In the genomic region with DNA sequence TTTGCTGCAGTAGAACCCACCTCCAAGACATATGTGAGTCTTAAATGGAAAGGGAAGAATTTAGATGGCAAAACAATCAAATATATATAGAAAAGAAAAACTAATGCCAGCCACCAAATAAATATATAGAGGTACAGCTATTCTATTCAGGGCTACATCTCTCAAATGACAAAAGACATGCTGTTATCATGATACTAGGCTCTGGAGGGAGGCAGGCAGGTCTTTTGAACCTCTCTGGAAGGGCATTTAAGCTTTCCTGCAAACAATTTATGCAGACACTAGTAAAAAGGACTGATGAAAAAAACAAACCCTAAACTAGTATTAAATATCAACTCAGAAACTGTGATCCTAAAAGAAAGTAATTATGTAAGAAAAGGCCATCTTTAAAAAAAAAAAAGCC, we compare ENCODE assay signal across 1 cellular context.
TF ChIP-seq lines count a peak whose summit lies in the region.

No MANE protein-coding gene starts in this region.

TF ChIP-seq in WTC11, 78 proteins besides CTCF, POLR2A, EP300 and RAD21 (continued from another document):
- TF ChIP-seq, protein P1, sequence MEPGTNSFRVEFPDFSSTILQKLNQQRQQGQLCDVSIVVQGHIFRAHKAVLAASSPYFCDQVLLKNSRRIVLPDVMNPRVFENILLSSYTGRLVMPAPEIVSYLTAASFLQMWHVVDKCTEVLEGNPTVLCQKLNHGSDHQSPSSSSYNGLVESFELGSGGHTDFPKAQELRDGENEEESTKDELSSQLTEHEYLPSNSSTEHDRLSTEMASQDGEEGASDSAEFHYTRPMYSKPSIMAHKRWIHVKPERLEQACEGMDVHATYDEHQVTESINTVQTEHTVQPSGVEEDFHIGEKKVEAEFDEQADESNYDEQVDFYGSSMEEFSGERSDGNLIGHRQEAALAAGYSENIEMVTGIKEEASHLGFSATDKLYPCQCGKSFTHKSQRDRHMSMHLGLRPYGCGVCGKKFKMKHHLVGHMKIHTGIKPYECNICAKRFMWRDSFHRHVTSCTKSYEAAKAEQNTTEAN (CRISPR knock-in tag; IDR thresholded peaks at IDR 0.05): no peak
- TF ChIP-seq CBFB (CRISPR knock-in tag; IDR thresholded peaks at IDR 0.05; ENCODE audit: low read depth) (no peak), SOX15 (CRISPR knock-in tag; IDR thresholded peaks at IDR 0.05) (no peak), PRRX2 (CRISPR knock-in tag; IDR thresholded peaks at IDR 0.05) (no peak), TEAD1 (CRISPR knock-in tag; IDR thresholded peaks at IDR 0.05) (no peak), ZNF671 (CRISPR knock-in tag; IDR thresholded peaks at IDR 0.05) (no peak), TP53 (CRISPR knock-in tag; IDR thresholded peaks at IDR 0.05) (no peak), ETV6 (CRISPR knock-in tag; IDR thresholded peaks at IDR 0.05) (no peak), ZNF232 (CRISPR knock-in tag; IDR thresholded peaks at IDR 0.05) (no peak)
- TF ChIP-seq, protein P2, sequence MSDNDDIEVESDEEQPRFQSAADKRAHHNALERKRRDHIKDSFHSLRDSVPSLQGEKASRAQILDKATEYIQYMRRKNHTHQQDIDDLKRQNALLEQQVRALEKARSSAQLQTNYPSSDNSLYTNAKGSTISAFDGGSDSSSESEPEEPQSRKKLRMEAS (CRISPR knock-in tag; IDR thresholded peaks at IDR 0.05): no peak
- TF ChIP-seq, protein P3, sequence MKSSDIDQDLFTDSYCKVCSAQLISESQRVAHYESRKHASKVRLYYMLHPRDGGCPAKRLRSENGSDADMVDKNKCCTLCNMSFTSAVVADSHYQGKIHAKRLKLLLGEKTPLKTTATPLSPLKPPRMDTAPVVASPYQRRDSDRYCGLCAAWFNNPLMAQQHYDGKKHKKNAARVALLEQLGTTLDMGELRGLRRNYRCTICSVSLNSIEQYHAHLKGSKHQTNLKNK (CRISPR knock-in tag; IDR thresholded peaks at IDR 0.05): no peak
- TF ChIP-seq, protein P4, sequence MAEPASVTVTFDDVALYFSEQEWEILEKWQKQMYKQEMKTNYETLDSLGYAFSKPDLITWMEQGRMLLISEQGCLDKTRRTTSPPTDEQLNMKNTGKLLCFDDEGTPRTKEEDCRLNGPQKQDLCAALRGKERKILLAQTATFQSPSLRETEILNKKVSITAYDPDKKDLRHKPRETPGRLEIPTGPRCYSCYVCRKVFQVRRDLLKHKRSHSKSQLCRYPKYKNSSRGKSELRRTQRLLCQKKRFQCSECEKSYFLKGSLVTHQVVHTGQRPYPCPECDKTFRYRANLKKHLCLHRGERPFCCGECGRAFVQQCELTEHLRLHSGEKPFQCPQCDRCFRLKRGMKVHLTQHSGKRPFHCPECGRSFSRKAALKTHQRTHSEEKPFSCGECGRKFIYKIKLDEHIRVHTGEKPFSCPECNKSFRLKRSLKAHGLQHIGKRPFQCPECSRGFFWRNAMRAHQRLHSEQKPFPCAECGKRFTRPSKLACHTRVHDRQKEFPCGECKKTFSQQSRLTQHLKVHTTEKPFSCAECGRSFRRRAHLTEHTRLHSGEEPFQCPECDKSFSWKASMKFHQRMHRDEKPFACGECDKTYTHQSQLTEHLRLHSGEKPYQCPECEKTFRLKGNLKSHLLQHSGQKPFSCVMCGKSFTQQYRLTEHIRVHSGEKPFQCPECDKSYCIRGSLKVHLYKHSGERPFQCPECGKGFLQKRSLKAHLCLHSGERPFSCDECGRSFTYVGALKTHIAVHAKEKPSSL (CRISPR knock-in tag; conservative IDR thresholded peaks at IDR 0.05): no peak
